8 cellular contexts compared by ENCODE assay signal in the genomic region with DNA sequence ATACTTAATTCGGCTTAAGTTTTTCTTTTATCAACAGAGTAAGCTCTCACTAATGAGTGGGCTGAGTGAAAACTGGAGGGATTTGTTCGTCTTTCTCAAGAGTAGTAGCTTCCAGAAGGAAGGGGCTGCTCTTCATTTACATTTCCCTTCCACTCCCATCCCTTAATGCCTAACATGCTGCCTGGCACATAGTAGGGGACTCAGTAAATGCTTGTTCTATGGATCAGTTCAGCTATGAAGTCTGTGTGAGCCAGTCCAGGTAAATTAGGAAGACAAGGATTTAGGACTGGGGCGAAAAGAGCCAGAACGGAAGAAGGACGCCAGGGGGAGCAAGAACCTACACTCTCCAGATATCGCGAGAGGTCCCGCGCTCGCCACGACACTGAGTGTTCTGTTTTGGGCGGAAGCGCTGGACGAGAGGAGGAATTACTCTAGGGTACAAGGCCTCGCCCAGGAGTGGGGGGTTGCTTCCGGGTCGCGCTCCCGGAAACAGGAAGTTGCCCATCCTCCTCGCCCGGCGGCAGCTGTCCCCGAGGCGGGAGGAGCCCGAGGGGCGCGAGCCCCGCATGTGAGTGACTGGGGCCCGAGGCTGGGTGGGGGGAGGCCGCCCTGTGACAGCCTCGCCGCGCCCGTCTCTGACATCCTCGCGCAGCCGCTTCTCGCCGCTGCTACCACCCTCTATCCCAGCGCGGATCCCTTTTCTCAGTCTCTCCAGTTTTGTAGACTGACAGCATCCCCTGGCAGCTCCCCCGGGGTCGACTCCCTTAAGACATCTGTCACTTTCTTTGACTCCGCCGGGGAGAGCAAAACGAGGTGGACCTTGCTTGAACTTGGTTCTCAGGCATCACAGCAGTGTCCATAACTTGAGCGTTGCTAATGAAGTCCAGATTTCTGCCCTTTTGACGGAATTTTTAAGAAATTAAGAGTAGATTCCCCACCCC. TPM values are rescaled to one million over a fixed set of nuclear protein-coding genes. Genes with fewer than 3 reads are reported as not detected.
DNase-seq lines count a peak whose midpoint lies in the region; ATAC-seq, FAIRE-seq and TF ChIP-seq lines count a peak whose summit lies in the region.

A gene with protein sequence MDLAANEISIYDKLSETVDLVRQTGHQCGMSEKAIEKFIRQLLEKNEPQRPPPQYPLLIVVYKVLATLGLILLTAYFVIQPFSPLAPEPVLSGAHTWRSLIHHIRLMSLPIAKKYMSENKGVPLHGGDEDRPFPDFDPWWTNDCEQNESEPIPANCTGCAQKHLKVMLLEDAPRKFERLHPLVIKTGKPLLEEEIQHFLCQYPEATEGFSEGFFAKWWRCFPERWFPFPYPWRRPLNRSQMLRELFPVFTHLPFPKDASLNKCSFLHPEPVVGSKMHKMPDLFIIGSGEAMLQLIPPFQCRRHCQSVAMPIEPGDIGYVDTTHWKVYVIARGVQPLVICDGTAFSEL (plus strand): TSS at position 492 of the 941 bp plus-strand sequence. CDS start 13,493 bp downstream, outside the sequence.

- DNase-seq in D721Med (ENCODE audit: insufficient read length, low spot score) = peak; percentile 50
- peak; percentile 92 for DNase-seq in NT2/D1 (ENCODE audit: low read depth, low spot score)
- peak; percentile 99 for DNase-seq in activated CD8-positive, alpha-beta memory T cell treated with anti-CD3 and anti-CD28 coated beads, Interleukin-2, amount 10 ng/mL, durations not matched to agents 7 days and 5 days
- DNase-seq in mesendoderm = peak; percentile 99
- DNase-seq in stimulated activated CD8-positive, alpha-beta memory T cell treated with anti-CD3 and anti-CD28 coated beads, Interleukin-15, amount 100 ng/mL, for 1 hour (ENCODE audit: low read depth) = peak; percentile 94

- H3K9ac ChIP-seq in HUES48 (ENCODE audit: low read depth, low read length) (peak within 1 kb of the TSS; percentile 38; the same call in 1 of the 2 replicates), NT2/D1 (ENCODE audit: insufficient read length, low read depth) (peak within 1 kb of the TSS; percentile 72), endocrine pancreas (ENCODE audit: control insufficient read depth, insufficient read depth, low read length) (peak within 1 kb of the TSS; percentile 95), mesendoderm (ENCODE audit: low read length) (peak within 1 kb of the TSS; percentile 80)

- H3K79me1 ChIP-seq in mesendoderm (ENCODE audit: low read length) = peaks cover 2% of the 10 kb centered on the region

- H3K4me1 ChIP-seq in HUES48 (ENCODE audit: control insufficient read depth, insufficient read depth, low read length) = peaks cover 5% of the 10 kb centered on the region; the same call in 1 of the 2 replicates
- H3K4me1 ChIP-seq in NT2/D1 (ENCODE audit: insufficient read depth, insufficient read length) = no peaks in the 10 kb centered on the region
- peaks cover 11% of the 10 kb centered on the region for H3K4me1 ChIP-seq in endocrine pancreas (ENCODE audit: control insufficient read depth, insufficient read depth, low read length)
- H3K4me1 ChIP-seq in mesendoderm (ENCODE audit: control insufficient read depth, low read depth, low read length) = no peaks in the 10 kb centered on the region

- H3K9me3 ChIP-seq in HUES48 (ENCODE audit: control insufficient read depth, insufficient read depth, low read length) = peaks cover 3% of the 10 kb centered on the region; the same call in 1 of the 2 replicates
- peaks cover 3% of the 10 kb centered on the region for H3K9me3 ChIP-seq in NT2/D1 (ENCODE audit: insufficient read depth, low read length)
- H3K9me3 ChIP-seq in endocrine pancreas (ENCODE audit: control insufficient read depth, low read length) = no peaks in the 10 kb centered on the region

- no peak within 1 kb of the TSS for H3K4ac ChIP-seq in mesendoderm (ENCODE audit: low read depth, low read length)

- peak within 1 kb of the TSS; percentile 86 for H3K56ac ChIP-seq in mesendoderm (ENCODE audit: low read length)

- no peak within 1 kb of the TSS for H2BK15ac ChIP-seq in mesendoderm (replicated peaks; ENCODE audit: low read depth)

- CTCF ChIA-PET in activated CD8-positive, alpha-beta memory T cell treated with anti-CD3 and anti-CD28 coated beads, Interleukin-2, amount 10 ng/mL, durations not matched to agents 7 days and 5 days (lab: Charles Lee) = interaction anchor here (0.6 to 16.9 kb wide), 37 partner anchors 9 to 1042 kb away, joined by 3 to 269 read pairs (median 5); a partner anchor contains a TSS

- H3K4me2 ChIP-seq in mesendoderm (ENCODE audit: low read length) = peak within 1 kb of the TSS; percentile 53

- H3K27ac ChIP-seq in HUES48 (ENCODE audit: low read depth, low read length) = peak within 1 kb of the TSS; percentile 30
- no peak within 1 kb of the TSS for H3K27ac ChIP-seq in mesendoderm (ENCODE audit: low read depth, low read length)

- H3K4me3 ChIP-seq in HUES48 (ENCODE audit: low read depth, low read length) = peak within 1 kb of the TSS; percentile 73
- peak within 1 kb of the TSS; percentile 60 for H3K4me3 ChIP-seq in NT2/D1 (ENCODE audit: insufficient read length, low read depth)
- H3K4me3 ChIP-seq in endocrine pancreas (ENCODE audit: control insufficient read depth, insufficient read depth, low read length) = peak within 1 kb of the TSS; percentile 86
- peak within 1 kb of the TSS; percentile 76 for H3K4me3 ChIP-seq in mesendoderm (ENCODE audit: low read length)

- no peaks in the 10 kb centered on the region for H3K27me3 ChIP-seq in HUES48 (ENCODE audit: control insufficient read depth, insufficient read depth, low read length)
- H3K27me3 ChIP-seq in NT2/D1 (ENCODE audit: insufficient read depth, insufficient read length) = no peaks in the 10 kb centered on the region
- no peaks in the 10 kb centered on the region for H3K27me3 ChIP-seq in endocrine pancreas (ENCODE audit: control insufficient read depth, insufficient read depth, low read length)
- no peaks in the 10 kb centered on the region for H3K27me3 ChIP-seq in mesendoderm (ENCODE audit: insufficient read depth, low read length, poor library complexity)

- no peaks in the 10 kb centered on the region for H3K9me3 Mint-ChIP-seq in activated CD8-positive, alpha-beta memory T cell treated with anti-CD3 and anti-CD28 coated beads, Interleukin-2, amount 10 ng/mL, durations not matched to agents 7 days and 5 days (ENCODE audit: low read depth)

- H2BK5ac ChIP-seq in mesendoderm (ENCODE audit: low read length) = no peak within 1 kb of the TSS

- H3K27me3 Mint-ChIP-seq in activated CD8-positive, alpha-beta memory T cell treated with anti-CD3 and anti-CD28 coated beads, Interleukin-2, amount 10 ng/mL, durations not matched to agents 7 days and 5 days = no peaks in the 10 kb centered on the region

- H4K5ac ChIP-seq in mesendoderm (ENCODE audit: low read length) = peak within 1 kb of the TSS; percentile 76

- peak within 1 kb of the TSS; percentile 91 for H3K27ac Mint-ChIP-seq in activated CD8-positive, alpha-beta memory T cell treated with anti-CD3 and anti-CD28 coated beads, Interleukin-2, amount 10 ng/mL, durations not matched to agents 7 days and 5 days

- peak within 1 kb of the TSS; percentile 92 for H3K4me3 Mint-ChIP-seq in activated CD8-positive, alpha-beta memory T cell treated with anti-CD3 and anti-CD28 coated beads, Interleukin-2, amount 10 ng/mL, durations not matched to agents 7 days and 5 days

- no peaks in the 10 kb centered on the region for H3K79me2 ChIP-seq in mesendoderm (ENCODE audit: control insufficient read depth, insufficient read depth, low read length)

- no peaks in the 10 kb centered on the region for H3K36me3 ChIP-seq in HUES48 (ENCODE audit: control insufficient read depth, insufficient read depth, low read length)
- no peaks in the 10 kb centered on the region for H3K36me3 ChIP-seq in NT2/D1 (ENCODE audit: insufficient read depth, insufficient read length, low read length)
- H3K36me3 ChIP-seq in endocrine pancreas (ENCODE audit: control insufficient read depth, insufficient read depth, low read length) = no peaks in the 10 kb centered on the region
- H3K36me3 ChIP-seq in mesendoderm (ENCODE audit: control insufficient read depth, insufficient read depth, low read length) = no peaks in the 10 kb centered on the region

- H3K18ac ChIP-seq in mesendoderm (ENCODE audit: low read length) = peak within 1 kb of the TSS; percentile 82

- no peak within 1 kb of the TSS for H3K23ac ChIP-seq in mesendoderm (ENCODE audit: low read length)

- H2AK5ac ChIP-seq in mesendoderm (ENCODE audit: low read length) = no peak within 1 kb of the TSS

- H2BK120ac ChIP-seq in mesendoderm (ENCODE audit: low read depth, low read length) = no peak within 1 kb of the TSS

- peaks cover 13% of the 10 kb centered on the region for H3K36me3 Mint-ChIP-seq in activated CD8-positive, alpha-beta memory T cell treated with anti-CD3 and anti-CD28 coated beads, Interleukin-2, amount 10 ng/mL, durations not matched to agents 7 days and 5 days

- FAIRE-seq in D721Med (lab: Jason Lieb, UNC) = no peak

- TF ChIP-seq CTCF in D721Med (IDR thresholded peaks at IDR 0.05; ENCODE audit: insufficient read depth, missing control alignments) = peak; percentile 83

- H3K4me1 Mint-ChIP-seq in activated CD8-positive, alpha-beta memory T cell treated with anti-CD3 and anti-CD28 coated beads, Interleukin-2, amount 10 ng/mL, durations not matched to agents 7 days and 5 days = peaks cover 40% of the 10 kb centered on the region

- WGBS in mesendoderm (ENCODE audit: extremely low coverage, insufficient coverage, low lambda C conversion rate) = no CpG with 5 or more reads among the region's 48 CpGs

- H4K8ac ChIP-seq in mesendoderm (ENCODE audit: low read depth, low read length) = peak within 1 kb of the TSS; percentile 95

- ATAC-seq in GM21390 (IDR thresholded peaks at IDR 0.05; ENCODE audit: unreplicated experiment) = peak; percentile 96
- peak; percentile 99 for ATAC-seq in activated CD8-positive, alpha-beta memory T cell treated with anti-CD3 and anti-CD28 coated beads, Interleukin-2, amount 10 ng/mL, durations not matched to agents 7 days and 5 days

RNA-seq across cellular contexts. Expression of the gene that starts here (rescaled TPM):
- total RNA-seq in activated CD8-positive, alpha-beta memory T cell treated with anti-CD3 and anti-CD28 coated beads, Interleukin-2, amount 10 ng/mL, durations not matched to agents 7 days and 5 days = 10 to 100 TPM; 46.4 to 47.7 TPM
- polyA plus RNA-seq in mesendoderm (2013, experiment 1 of 2) = 7.4 TPM
- polyA plus RNA-seq in mesendoderm (2013, experiment 2 of 2) = 7.1 TPM

Comparison
In these comparisons a context has a peak if more than half of its experiments do, and no peak if none do; other contexts are left out.
1. H3K9ac ChIP-seq: peak in every context shown above with its lines; median percentile 95 in endocrine pancreas; 80 in mesendoderm; 72 in NT2/D1; 38 in HUES48.